Comparison of ENCODE assay signal across 8 cellular contexts in the genomic region with DNA sequence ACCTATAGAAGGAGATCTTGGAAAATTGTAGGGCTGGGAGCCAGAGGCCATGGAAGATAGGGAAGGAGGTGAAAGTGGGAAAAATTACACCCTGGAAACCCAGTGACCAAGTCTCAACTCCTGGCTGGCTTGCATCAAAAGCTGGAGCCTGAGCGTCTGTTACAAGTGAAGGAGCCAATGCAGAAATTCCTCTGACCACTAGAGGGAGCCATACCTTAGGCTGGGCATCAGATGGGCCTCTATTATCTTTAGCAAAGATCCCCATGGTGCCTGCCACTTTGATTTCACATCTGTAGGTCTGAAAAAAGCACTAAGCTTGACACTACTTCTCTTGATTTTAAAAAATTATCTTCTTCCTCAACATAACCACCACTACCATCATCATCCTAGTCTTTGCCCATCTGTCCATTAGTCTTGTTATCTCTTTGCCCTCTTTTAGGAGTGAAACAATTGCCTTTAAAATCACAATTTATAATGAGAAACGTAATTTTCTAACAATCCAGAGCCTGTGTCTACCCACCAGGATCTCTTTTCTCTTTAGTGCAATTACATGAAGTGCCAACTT.
DNase-seq lines count a peak whose midpoint lies in the region; ATAC-seq and TF ChIP-seq lines count a peak whose summit lies in the region.

No MANE protein-coding gene starts in this region.

- no peak for TF ChIP-seq POLR2A in breast epithelium (IDR thresholded peaks at IDR 0.05)

- H3K27ac ChIP-seq in breast epithelium = no peak overlapping the region

- no peaks in the 10 kb centered on the region for H3K27me3 ChIP-seq in breast epithelium

- ATAC-seq in GM18511 (IDR thresholded peaks at IDR 0.05; ENCODE audit: unreplicated experiment) (peak; percentile 98), HG02970 (IDR thresholded peaks at IDR 0.05; ENCODE audit: low FRiP score, unreplicated experiment) (peak; percentile 64)

- no peaks in the 10 kb centered on the region for H3K36me3 ChIP-seq in breast epithelium

- H3K4me1 ChIP-seq in breast epithelium = no peaks in the 10 kb centered on the region

- TF ChIP-seq CTCF in AG09319 (IDR thresholded peaks at IDR 0.05; ENCODE audit: low read depth, low read length) (peak; percentile 96), breast epithelium (IDR thresholded peaks at IDR 0.05) (peak; percentile 35 to 69 (median 55))

- intact Hi-C loops in breast epithelium (cut with DNase I; ENCODE audit: low total_unique reads) = loop anchor here (5.0 kb wide), 1 partner anchor 327 kb away; no protein-coding TSS in a partner anchor

- DNase-seq in AG09319 (ENCODE audit: extremely low read depth, low read depth) (peak; percentile 15), NCI-H1694 treated with DMSO at 0.1 percent for 48 hours (lab: John Stamatoyannopoulos, UW) (peak; percentile 51), T-helper 2 cell (peak in 3 of 5 experiments; percentile 2 to 69 (median 14)), breast epithelium (ENCODE audit: low spot score in 2 of 2) (peak in 1 of 2 donors; percentile 41), islet precursor cell (peak; percentile 76)
- peak; percentile 44 to 53 for DNase-seq in stimulated activated CD4-positive, alpha-beta T cell treated with anti-CD3 and anti-CD28 coated beads, Interleukin-2, amount 100 ng/mL, for 24 hours

- no peak overlapping the region for H3K4me3 ChIP-seq in breast epithelium

- no peaks in the 10 kb centered on the region for H3K9me3 ChIP-seq in breast epithelium
